In genomic region chr19:46613525-46613924, GRCh38 we compare ENCODE assay signal across 22 cellular contexts. TPM values are rescaled to one million over a fixed set of nuclear protein-coding genes. Genes with fewer than 3 reads are reported as not detected.
DNase-seq lines count a peak whose midpoint lies in the region; ATAC-seq and TF ChIP-seq lines count a peak whose summit lies in the region.
"Had no signal": no experiment of that assay in that cellular context is flagged by ENCODE, and none has a peak within 500 bp of the region (broad histone marks: within the 10 kb centered on the region; RNA-seq: fewer than 3 reads in every experiment).

No MANE protein-coding gene starts in this region.

- DNase-seq in activated CD4-positive, alpha-beta memory T cell treated with anti-CD3 and anti-CD28 coated beads, Interleukin-2, amount 10 ng/mL, durations not matched to agents 7 days and 5 days: no peak
- DNase-seq in activated CD4-positive, alpha-beta memory T cell treated with anti-CD3 and anti-CD28 coated beads for 36 hours: no peak
- peak in 1 of 5 donors; percentile 43 for DNase-seq in CD8-positive, alpha-beta memory T cell
- DNase-seq in chondrocyte (ENCODE audit: low spot score): peak; percentile 80
- no peak for DNase-seq in neuronal stem cell (ENCODE audit: low spot score)
- no peak for DNase-seq in NCI-H2029 treated with DMSO at 0.1 percent for 48 hours (lab: John Stamatoyannopoulos, UW)
- DNase-seq in NCI-H1694 treated with DMSO at 0.1 percent for 48 hours (lab: John Stamatoyannopoulos, UW): no peak
- DNase-seq: NCI-H1417 treated with DMSO at 0.1 percent for 48 hours had no signal

- no peak overlapping the region for H2AK5ac ChIP-seq in neuronal stem cell (ENCODE audit: low read depth, low read length)

- no peak overlapping the region for H2BK15ac ChIP-seq in neuronal stem cell (ENCODE audit: low read length)

- H3K79me1 ChIP-seq in neuronal stem cell (ENCODE audit: low read depth, low read length): peaks cover 3% of the 10 kb centered on the region

- no peak overlapping the region for H2BK5ac ChIP-seq in neuronal stem cell (ENCODE audit: low read length)

- no peak overlapping the region for H4K8ac ChIP-seq in neuronal stem cell (ENCODE audit: low read depth, low read length)

- CTCF ChIA-PET in activated CD4-positive, alpha-beta memory T cell treated with anti-CD3 and anti-CD28 coated beads, Interleukin-2, amount 10 ng/mL, durations not matched to agents 7 days and 5 days (lab: Charles Lee): interaction anchor here (0.7 to 7.9 kb wide), 10 partner anchors 13 to 227 kb away, joined by 3 to 136 read pairs (median 6); partner anchors contain the start of genes CALM3 and DACT3
- CTCF ChIA-PET in activated CD4-positive, alpha-beta memory T cell treated with anti-CD3 and anti-CD28 coated beads for 36 hours (lab: Charles Lee): interaction anchor here (0.6 to 13.2 kb wide), 17 partner anchors 8 to 227 kb away, joined by 3 to 319 read pairs (median 6); partner anchors contain the start of genes CALM3, DACT3 and PTGIR
- CTCF ChIA-PET in CD8-positive, alpha-beta memory T cell (lab: Charles Lee): interaction anchor here (0.6 to 4.9 kb wide), 18 partner anchors 9 to 255 kb away, joined by 3 to 66 read pairs (median 4); partner anchors contain the start of genes CALM3, DACT3 and PTGIR

- no peak overlapping the region for H3K4me2 ChIP-seq in neuronal stem cell (ENCODE audit: insufficient read depth, low read length, poor library complexity, severe bottlenecking)

- no peak overlapping the region for H3K23ac ChIP-seq in neuronal stem cell (ENCODE audit: low read depth, low read length, poor library complexity)

- H3K36me3 Mint-ChIP-seq in activated CD4-positive, alpha-beta memory T cell treated with anti-CD3 and anti-CD28 coated beads, Interleukin-2, amount 10 ng/mL, durations not matched to agents 7 days and 5 days (ENCODE audit: low read depth): peaks cover 31% of the 10 kb centered on the region
- H3K36me3 Mint-ChIP-seq in activated CD4-positive, alpha-beta memory T cell treated with anti-CD3 and anti-CD28 coated beads for 36 hours: peaks cover 19% of the 10 kb centered on the region
- H3K36me3 Mint-ChIP-seq in CD8-positive, alpha-beta memory T cell: peaks cover 0 to 24% (median 4%) of the 10 kb centered on the region in 3 donors
- peaks cover 15% of the 10 kb centered on the region for H3K36me3 Mint-ChIP-seq in chondrocyte (ENCODE audit: low read depth)

- intact Hi-C loops in activated CD4-positive, alpha-beta memory T cell treated with anti-CD3 and anti-CD28 coated beads for 36 hours (cut with micrococcal nuclease): no loop called here

- peak overlapping the region; percentile 40 for H3K27ac Mint-ChIP-seq in activated CD4-positive, alpha-beta memory T cell treated with anti-CD3 and anti-CD28 coated beads, Interleukin-2, amount 10 ng/mL, durations not matched to agents 7 days and 5 days
- no peak overlapping the region for H3K27ac Mint-ChIP-seq in activated CD4-positive, alpha-beta memory T cell treated with anti-CD3 and anti-CD28 coated beads for 36 hours
- H3K27ac Mint-ChIP-seq in CD8-positive, alpha-beta memory T cell: peak overlapping the region in 7 of 8 donors; percentile 23 to 79 (median 71)
- no peak overlapping the region for H3K27ac Mint-ChIP-seq in chondrocyte (ENCODE audit: unreplicated experiment)

- H3K4me3 Mint-ChIP-seq in activated CD4-positive, alpha-beta memory T cell treated with anti-CD3 and anti-CD28 coated beads, Interleukin-2, amount 10 ng/mL, durations not matched to agents 7 days and 5 days: no peak overlapping the region
- no peak overlapping the region for H3K4me3 Mint-ChIP-seq in activated CD4-positive, alpha-beta memory T cell treated with anti-CD3 and anti-CD28 coated beads for 36 hours
- H3K4me3 Mint-ChIP-seq in CD8-positive, alpha-beta memory T cell: no peak overlapping the region
- H3K4me3 Mint-ChIP-seq in chondrocyte (ENCODE audit: unreplicated experiment): no peak overlapping the region

- H3K4me3 ChIP-seq in CD8-positive, alpha-beta memory T cell (ENCODE audit: low read length): no peak overlapping the region
- H3K4me3 ChIP-seq in neuronal stem cell (ENCODE audit: low read length in 2 of 2): no peak overlapping the region
- H3K4me3 ChIP-seq: cardiac muscle cell, HAP-1 had no signal

- no peaks in the 10 kb centered on the region for H3K9me3 ChIP-seq in CD8-positive, alpha-beta memory T cell (ENCODE audit: low read length)
- no peaks in the 10 kb centered on the region for H3K9me3 ChIP-seq in neuronal stem cell (replicated peaks in 1 of 2; ENCODE audit: control insufficient read depth in 2 of 2, insufficient read depth in 1 of 2, low read depth in 1 of 2, low read length in 2 of 2)
- H3K9me3 ChIP-seq: HAP-1, neutrophil had no signal

- no CpG with 5 or more reads among the region's 22 CpGs for WGBS in neuronal stem cell (ENCODE audit: extremely low coverage in 2 of 2, insufficient read length in 2 of 2, insufficient replicate concordance in 1 of 2), 2 donors

- no peak overlapping the region for H2BK120ac ChIP-seq in neuronal stem cell (ENCODE audit: low read depth, low read length)

- H3K27ac ChIP-seq in CD8-positive, alpha-beta memory T cell (ENCODE audit: low read depth, low read length): no peak overlapping the region
- H3K27ac ChIP-seq in neuronal stem cell (replicated peaks; ENCODE audit: low read length): no peak overlapping the region
- H3K27ac ChIP-seq: C4-2B, cardiac muscle cell, neutrophil had no signal

- H3K9me3 Mint-ChIP-seq in activated CD4-positive, alpha-beta memory T cell treated with anti-CD3 and anti-CD28 coated beads, Interleukin-2, amount 10 ng/mL, durations not matched to agents 7 days and 5 days: no peaks in the 10 kb centered on the region
- H3K9me3 Mint-ChIP-seq in activated CD4-positive, alpha-beta memory T cell treated with anti-CD3 and anti-CD28 coated beads for 36 hours: no peaks in the 10 kb centered on the region
- no peaks in the 10 kb centered on the region for H3K9me3 Mint-ChIP-seq in CD8-positive, alpha-beta memory T cell
- H3K9me3 Mint-ChIP-seq in chondrocyte (ENCODE audit: low read depth): no peaks in the 10 kb centered on the region

- TF ChIP-seq CTCF in chondrocyte (IDR thresholded peaks at IDR 0.05): no peak

- no peak overlapping the region for H4K91ac ChIP-seq in neuronal stem cell (ENCODE audit: low read depth, low read length, poor library complexity)

- peak overlapping the region; percentile 71 for H2AFZ ChIP-seq in neuronal stem cell (ENCODE audit: low read length)

- H3K4ac ChIP-seq in neuronal stem cell (ENCODE audit: low read length): no peak overlapping the region

- no peaks in the 10 kb centered on the region for H3K27me3 Mint-ChIP-seq in activated CD4-positive, alpha-beta memory T cell treated with anti-CD3 and anti-CD28 coated beads, Interleukin-2, amount 10 ng/mL, durations not matched to agents 7 days and 5 days
- H3K27me3 Mint-ChIP-seq in activated CD4-positive, alpha-beta memory T cell treated with anti-CD3 and anti-CD28 coated beads for 36 hours: no peaks in the 10 kb centered on the region
- H3K27me3 Mint-ChIP-seq in CD8-positive, alpha-beta memory T cell: peaks cover 0 to 3% of the 10 kb centered on the region in 2 donors
- no peaks in the 10 kb centered on the region for H3K27me3 Mint-ChIP-seq in chondrocyte (ENCODE audit: low read depth)

- no peaks in the 10 kb centered on the region for H3K27me3 ChIP-seq in CD8-positive, alpha-beta memory T cell (ENCODE audit: insufficient read depth, low read length, poor library complexity, severe bottlenecking)
- peaks cover 0 to 5% (median 0%) of the 10 kb centered on the region in 3 experiments for H3K27me3 ChIP-seq in neuronal stem cell (ENCODE audit: control insufficient read depth in 3 of 3, insufficient read depth in 3 of 3, low read depth in 1 of 3, low read length in 3 of 3)
- H3K27me3 ChIP-seq: cardiac muscle cell, dorsolateral prefrontal cortex had no signal

- POLR2A ChIA-PET in activated CD4-positive, alpha-beta memory T cell treated with anti-CD3 and anti-CD28 coated beads, Interleukin-2, amount 10 ng/mL, durations not matched to agents 7 days and 5 days (lab: Charles Lee): interaction anchor here (1.3 to 4.9 kb wide), 3 partner anchors 13 to 115 kb away, joined by 4 to 34 read pairs (median 34); partner anchors contain the start of genes CALM3 and DACT3
- POLR2A ChIA-PET in activated CD4-positive, alpha-beta memory T cell treated with anti-CD3 and anti-CD28 coated beads for 36 hours (lab: Charles Lee): interaction anchor here (1.3 to 1.8 kb wide), 2 partner anchors 11 to 48 kb away, joined by 5 to 11 read pairs; partner anchors contain the start of gene DACT3
- POLR2A ChIA-PET in CD8-positive, alpha-beta memory T cell (lab: Charles Lee): interaction anchor here (1.4 to 1.5 kb wide), 2 partner anchors 12 to 48 kb away, joined by 3 to 10 read pairs; partner anchors contain the start of genes CALM3 and DACT3

- H3K9ac ChIP-seq in neuronal stem cell (ENCODE audit: low read depth, low read length, poor library complexity): no peak overlapping the region

- H2BK12ac ChIP-seq in neuronal stem cell (ENCODE audit: low read length): no peak overlapping the region

- peaks cover 74% of the 10 kb centered on the region for H3K4me1 ChIP-seq in CD8-positive, alpha-beta memory T cell (ENCODE audit: insufficient read depth, low read length)
- peaks cover 0 to 2% of the 10 kb centered on the region in 2 donors for H3K4me1 ChIP-seq in neuronal stem cell (ENCODE audit: control insufficient read depth in 2 of 2, insufficient read depth in 1 of 2, low read depth in 1 of 2, low read length in 2 of 2)

- H3K18ac ChIP-seq in neuronal stem cell (ENCODE audit: low read length): no peak overlapping the region

- no peak for ATAC-seq in HG02798 (IDR thresholded peaks at IDR 0.05; ENCODE audit: poor library complexity, unreplicated experiment)

- H3K14ac ChIP-seq in neuronal stem cell (ENCODE audit: low read length): no peak overlapping the region

- H3K4me1 Mint-ChIP-seq in activated CD4-positive, alpha-beta memory T cell treated with anti-CD3 and anti-CD28 coated beads, Interleukin-2, amount 10 ng/mL, durations not matched to agents 7 days and 5 days: peaks cover 71% of the 10 kb centered on the region
- H3K4me1 Mint-ChIP-seq in activated CD4-positive, alpha-beta memory T cell treated with anti-CD3 and anti-CD28 coated beads for 36 hours (ENCODE audit: low read depth): peaks cover 57% of the 10 kb centered on the region
- peaks cover 42 to 55% (median 48%) of the 10 kb centered on the region in 3 donors for H3K4me1 Mint-ChIP-seq in CD8-positive, alpha-beta memory T cell
- peaks cover 18% of the 10 kb centered on the region for H3K4me1 Mint-ChIP-seq in chondrocyte (ENCODE audit: low read depth)

- peaks cover 11% of the 10 kb centered on the region for H3K36me3 ChIP-seq in CD8-positive, alpha-beta memory T cell (ENCODE audit: insufficient read depth, low read length)
- H3K36me3 ChIP-seq in neuronal stem cell (replicated peaks in 1 of 2; ENCODE audit: control insufficient read depth in 2 of 2, insufficient read depth in 2 of 2, low read length in 2 of 2): peaks cover 21 to 29% of the 10 kb centered on the region in 2 donors

RNA-seq across cellular contexts. Expression of gene PTGIR, which starts 11.4 kb away (rescaled TPM):
- 1 to 10 TPM; 5.3 to 5.6 TPM for total RNA-seq in activated CD4-positive, alpha-beta memory T cell treated with anti-CD3 and anti-CD28 coated beads, Interleukin-2, amount 10 ng/mL, durations not matched to agents 7 days and 5 days
- 10 to 100 TPM; 22.6 to 24.6 TPM for total RNA-seq in activated CD4-positive, alpha-beta memory T cell treated with anti-CD3 and anti-CD28 coated beads for 36 hours
- total RNA-seq in CD8-positive, alpha-beta memory T cell: 10 to 100 TPM; 17.7 to 18.4 TPM
- not detected for polyA plus RNA-seq in CD8-positive, alpha-beta memory T cell
- 0.80 to 2.4 TPM (median 2.2 TPM) in 3 replicates for total RNA-seq in chondrocyte
- polyA plus RNA-seq in neuronal stem cell (2013, experiment 1 of 2): 0.04 TPM
- 0.07 TPM for polyA plus RNA-seq in neuronal stem cell (2013, experiment 2 of 2)
- total RNA-seq: frontal cortex, PC-3, renal cortical epithelial cell, SK-MEL-5 had no signal

RNA-seq across cellular contexts. Expression of gene CALM3, which starts 12.4 kb away (rescaled TPM):
- total RNA-seq in activated CD4-positive, alpha-beta memory T cell treated with anti-CD3 and anti-CD28 coated beads, Interleukin-2, amount 10 ng/mL, durations not matched to agents 7 days and 5 days: 100 to 1,000 TPM; 446 to 465 TPM
- 100 to 1,000 TPM; 410 to 425 TPM for total RNA-seq in activated CD4-positive, alpha-beta memory T cell treated with anti-CD3 and anti-CD28 coated beads for 36 hours
- total RNA-seq in CD8-positive, alpha-beta memory T cell: 100 to 1,000 TPM; 465 to 493 TPM
- polyA plus RNA-seq in CD8-positive, alpha-beta memory T cell: 168 TPM
- total RNA-seq in chondrocyte: 137 to 148 TPM (median 144 TPM) in 3 replicates
- 426 TPM for polyA plus RNA-seq in neuronal stem cell (2013, experiment 1 of 2)
- 419 TPM for polyA plus RNA-seq in neuronal stem cell (2013, experiment 2 of 2)

RNA-seq across cellular contexts. Expression of gene GNG8, which starts 22.5 kb away (rescaled TPM):
- total RNA-seq in activated CD4-positive, alpha-beta memory T cell treated with anti-CD3 and anti-CD28 coated beads, Interleukin-2, amount 10 ng/mL, durations not matched to agents 7 days and 5 days: 1 to 10 TPM; 3.1 to 3.4 TPM
- 1 to 10 TPM; 9.5 TPM for total RNA-seq in activated CD4-positive, alpha-beta memory T cell treated with anti-CD3 and anti-CD28 coated beads for 36 hours
- 1 to 10 TPM; 9.0 TPM for total RNA-seq in CD8-positive, alpha-beta memory T cell
- not detected for polyA plus RNA-seq in CD8-positive, alpha-beta memory T cell
- total RNA-seq in chondrocyte: not detected in 3 replicates
- polyA plus RNA-seq in neuronal stem cell (2013, experiment 1 of 2): 6.3 TPM
- polyA plus RNA-seq in neuronal stem cell (2013, experiment 2 of 2): 10.6 TPM
- total RNA-seq: cardiac muscle cell, epithelial cell of proximal tubule, frontal cortex, mononuclear cell, PC-3, renal cortical epithelial cell, SK-MEL-5 had no signal
- polyA plus RNA-seq: adipose tissue, thymus had no signal

RNA-seq across cellular contexts. Expression of gene DACT3, which starts 47.5 kb away (rescaled TPM):
- total RNA-seq in activated CD4-positive, alpha-beta memory T cell treated with anti-CD3 and anti-CD28 coated beads, Interleukin-2, amount 10 ng/mL, durations not matched to agents 7 days and 5 days: under 1 TPM; 0.15 to 0.20 TPM
- 1 to 10 TPM; 2.8 to 3.0 TPM for total RNA-seq in activated CD4-positive, alpha-beta memory T cell treated with anti-CD3 and anti-CD28 coated beads for 36 hours
- 1 to 10 TPM; 2.5 TPM for total RNA-seq in CD8-positive, alpha-beta memory T cell
- polyA plus RNA-seq in CD8-positive, alpha-beta memory T cell: not detected
- 17.1 to 18.7 TPM (median 18.5 TPM) in 3 replicates for total RNA-seq in chondrocyte
- 6.5 TPM for polyA plus RNA-seq in neuronal stem cell (2013, experiment 1 of 2)
- polyA plus RNA-seq in neuronal stem cell (2013, experiment 2 of 2): 6.5 TPM
- total RNA-seq: epithelial cell of proximal tubule, renal cortical epithelial cell had no signal

Comparison
In these comparisons a context has a peak if more than half of its experiments do, and no peak if none do; other contexts are left out.
1. H3K27ac Mint-ChIP-seq: peak in activated CD4-positive, alpha-beta memory T cell treated with anti-CD3 and anti-CD28 coated beads, Interleukin-2, amount 10 ng/mL, durations not matched to agents 7 days and 5 days (single experiment) and CD8-positive, alpha-beta memory T cell (7 of 8); none in activated CD4-positive, alpha-beta memory T cell treated with anti-CD3 and anti-CD28 coated beads for 36 hours (single experiment) and chondrocyte (single experiment).